1 cellular context compared by ENCODE assay signal in the genomic region with DNA sequence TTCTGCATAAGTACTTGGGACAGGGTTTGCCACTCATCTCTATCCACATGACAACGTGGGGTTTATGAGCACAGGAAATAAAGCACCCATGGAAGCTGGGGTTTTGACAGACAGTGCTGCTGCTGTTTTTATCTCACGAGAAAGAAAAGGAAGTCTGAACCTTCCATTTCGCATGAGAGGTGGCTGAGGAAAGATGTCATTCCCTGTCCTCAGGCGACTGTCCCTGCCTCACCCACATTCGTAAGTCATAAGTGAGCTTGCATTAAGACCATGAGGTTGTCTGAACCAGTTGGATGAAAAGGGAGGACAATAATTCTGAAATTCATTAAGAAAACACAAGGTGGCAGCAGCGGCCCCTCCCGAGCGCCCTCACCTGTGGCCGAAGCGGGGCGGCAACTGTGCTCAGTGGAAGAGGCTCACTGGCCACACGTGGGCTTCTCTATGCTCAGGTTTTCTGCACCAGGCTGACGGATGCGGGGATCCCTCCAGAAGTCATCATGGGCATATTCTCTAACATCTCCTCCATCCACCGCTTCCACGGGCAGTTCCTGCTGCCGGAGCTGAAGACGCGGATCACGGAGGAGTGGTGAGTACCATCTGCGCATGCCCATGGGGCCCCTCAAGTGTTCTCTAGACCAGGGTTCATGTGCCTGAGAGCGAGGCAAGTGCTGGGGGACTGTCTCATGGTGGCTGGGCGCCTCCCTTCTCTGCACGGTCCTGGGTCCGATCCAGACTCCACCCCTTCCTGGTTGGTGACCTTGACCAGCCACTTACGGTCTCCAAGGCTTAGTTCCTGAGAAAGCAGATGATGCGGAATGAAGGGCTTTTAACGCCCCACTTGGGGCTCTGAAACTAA.
TF ChIP-seq lines count a peak whose summit lies in the region.

No MANE protein-coding gene starts in this region.

TF ChIP-seq in H1, 55 proteins besides CTCF, POLR2A, EP300 and RAD21:
- TF ChIP-seq HDAC2 (IDR thresholded peaks at IDR 0.05; ENCODE audit: borderline replicate concordance in 1 of 2, low read depth in 2 of 2, low read length in 2 of 2) (no peak), KDM1A (IDR thresholded peaks at IDR 0.05; ENCODE audit: borderline replicate concordance, low read length) (0 out of 2 replicates have a peak, but pooled peaks have one; percentile 11), SUZ12 (IDR thresholded peaks at IDR 0.05; ENCODE audit: low read length) (no peak), POU5F1 (IDR thresholded peaks at IDR 0.05; ENCODE audit: low read depth, low read length) (no peak), E2F6 (IDR thresholded peaks at IDR 0.05) (peak; percentile 82), MAX (IDR thresholded peaks at IDR 0.05) (0 out of 2 replicates have a peak, but pooled peaks have one; percentile 56), EGR1 (IDR thresholded peaks at IDR 0.05; ENCODE audit: borderline replicate concordance, low read depth, low read length) (peak; percentile 41; the same call in 1 of the 2 replicates), CEBPB (IDR thresholded peaks at IDR 0.05; ENCODE audit: low read depth, low read length) (no peak), RBBP5 (IDR thresholded peaks at IDR 0.05; ENCODE audit: borderline replicate concordance, low read depth, low read length) (no peak)
